In the genomic region with DNA sequence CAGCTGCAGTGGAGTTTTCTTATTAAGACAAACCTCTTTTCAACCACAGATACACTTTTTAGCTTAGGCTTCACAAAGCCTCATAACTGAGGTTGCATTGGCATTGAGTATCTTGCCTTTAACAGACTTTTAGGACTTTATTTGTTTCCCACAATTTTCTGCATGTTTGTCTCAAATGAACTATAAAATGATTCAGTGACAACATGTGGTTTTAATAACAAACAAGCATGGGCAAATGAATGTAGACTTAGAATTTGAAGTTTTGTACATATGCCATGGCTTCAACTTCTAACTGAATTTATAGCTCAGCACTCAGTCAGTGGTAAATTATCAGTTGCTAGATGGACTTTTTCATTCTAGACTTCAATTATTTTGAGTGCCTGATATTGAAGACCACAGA, we compare ENCODE assay signal across 24 cellular contexts.
"Had no signal": no experiment of that assay in that cellular context is flagged by ENCODE, and none has a peak within 500 bp of the region (broad histone marks: within the 10 kb centered on the region; RNA-seq: fewer than 3 reads in every experiment).

No MANE protein-coding gene starts in this region.

- ATAC-seq: activated T-cell treated with anti-CD3 and anti-CD28 coated beads, Interleukin-2, amount 50 U/mL, for 4 hours; heart left ventricle; natural killer cell treated with Interleukin-12 subunit alpha and Interleukin-12 subunit beta and Interleukin-15 and Interleukin-18, amount 100 ng/mL, for 72 hours; WTC11 had no signal

- DNase-seq: activated CD8-positive, alpha-beta memory T cell treated with anti-CD3 and anti-CD28 coated beads for 24 hours; activated CD8-positive, alpha-beta memory T cell treated with anti-CD3 and anti-CD28 coated beads, Interleukin-2, amount 50 U/mL, for 48 hours; activated naive CD4-positive, alpha-beta T cell treated with Interleukin-2 at 50 U/mL for 16 hours; activated naive CD8-positive, alpha-beta T cell treated with anti-CD3 and anti-CD28 coated beads for 36 hours; activated T-cell treated with anti-CD3 and anti-CD28 coated beads, Interleukin-2, amount 50 U/mL, for 4 hours; amygdala; colonic mucosa; endodermal cell; heart left ventricle; midbrain; spleen; stimulated activated CD4-positive, alpha-beta T cell treated with anti-CD3 and anti-CD28 coated beads, Interleukin-4, amount 100 ng/mL, for 1 hour; stimulated activated naive CD4-positive, alpha-beta T cell; T-helper 9 cell; testis; trophoblast cell; uterus had no signal

- H3K36me3 Mint-ChIP-seq: natural killer cell treated with Interleukin-12 subunit alpha and Interleukin-12 subunit beta and Interleukin-15 and Interleukin-18, amount 100 ng/mL, for 72 hours; WTC11 had no signal

- H3K27me3 ChIP-seq: colonic mucosa, heart left ventricle, right atrium auricular region, spleen, testis, uterus had no signal

- H3K4me3 Mint-ChIP-seq: activated naive CD8-positive, alpha-beta T cell treated with anti-CD3 and anti-CD28 coated beads for 36 hours; activated T-cell treated with anti-CD3 and anti-CD28 coated beads, Interleukin-2, amount 50 U/mL, for 4 hours; endodermal cell; natural killer cell treated with Interleukin-12 subunit alpha and Interleukin-12 subunit beta and Interleukin-15 and Interleukin-18, amount 100 ng/mL, for 72 hours; WTC11 had no signal

- FAIRE-seq: bronchial epithelial cell, islet of Langerhans had no signal

- H3K4me3 ChIP-seq: colonic mucosa, heart left ventricle, prostate gland, right atrium auricular region, spleen, testis, uterus had no signal

- H3K9me3 Mint-ChIP-seq: activated T-cell treated with anti-CD3 and anti-CD28 coated beads, Interleukin-2, amount 50 U/mL, for 4 hours; endodermal cell; natural killer cell treated with Interleukin-12 subunit alpha and Interleukin-12 subunit beta and Interleukin-15 and Interleukin-18, amount 100 ng/mL, for 72 hours had no signal

- H3K27ac ChIP-seq: colonic mucosa, heart left ventricle, prostate gland, right atrium auricular region, spleen, testis, uterus had no signal

- H3K27me3 Mint-ChIP-seq: activated naive CD8-positive, alpha-beta T cell treated with anti-CD3 and anti-CD28 coated beads for 36 hours; natural killer cell treated with Interleukin-12 subunit alpha and Interleukin-12 subunit beta and Interleukin-15 and Interleukin-18, amount 100 ng/mL, for 72 hours had no signal

- H3K27ac Mint-ChIP-seq: activated naive CD8-positive, alpha-beta T cell treated with anti-CD3 and anti-CD28 coated beads for 36 hours; activated T-helper 2 cell treated with anti-CD3 and anti-CD28 coated beads, Interferon-gamma antibody, Interleukin-2, Interleukin-4, amounts not matched to agents 10 μg/mL and 5 μg/mL and 100 μg/mL, durations not matched to agents 14 hours and 24 hours and 36 hours; endodermal cell; natural killer cell treated with Interleukin-12 subunit alpha and Interleukin-12 subunit beta and Interleukin-15 and Interleukin-18, amount 100 ng/mL, for 72 hours; WTC11 had no signal
